ENCODE assay signal across 7 cellular contexts in genomic region chr10:7902413-7902812, GRCh38.
"Had no signal": no experiment of that assay in that cellular context is flagged by ENCODE, and none has a peak within 500 bp of the region (broad histone marks: within the 10 kb centered on the region; RNA-seq: fewer than 3 reads in every experiment).

No MANE protein-coding gene starts in this region.

- H3K4me3 Mint-ChIP-seq: HFFc6, IgD-negative memory B cell had no signal

- DNase-seq: GM23248, GOT3, H7, HFFc6 had no signal

- ATAC-seq: HCT116, HepG2 had no signal

- H3K27me3 Mint-ChIP-seq: IgD-negative memory B cell had no signal

- H3K27ac Mint-ChIP-seq: HFFc6, IgD-negative memory B cell had no signal

- H3K9me3 Mint-ChIP-seq: HFFc6, IgD-negative memory B cell had no signal
